8 cellular contexts compared by ENCODE assay signal in genomic region chr15:99100245-99101173, GRCh38. TPM values are rescaled to one million over a fixed set of nuclear protein-coding genes. Genes with fewer than 3 reads are reported as not detected.
DNase-seq lines count a peak whose midpoint lies in the region; ATAC-seq and TF ChIP-seq lines count a peak whose summit lies in the region.

No MANE protein-coding gene starts in this region.

- H3K27me3 ChIP-seq in WERI-Rb-1 (ENCODE audit: insufficient read depth, low read depth, severe bottlenecking) (peaks cover 7% of the 10 kb centered on the region), left lung (peaks cover 8 to 71% of the 10 kb centered on the region in 2 donors)
- peaks cover 11% of the 10 kb centered on the region for H3K27me3 ChIP-seq in effector memory CD4-positive, alpha-beta T cell (replicated peaks; ENCODE audit: control insufficient read depth, insufficient read depth, low read length, poor library complexity, severe bottlenecking)

- H3K36me3 ChIP-seq in WERI-Rb-1 (no peaks in the 10 kb centered on the region), left lung (no peaks in the 10 kb centered on the region)
- H3K36me3 ChIP-seq in effector memory CD4-positive, alpha-beta T cell (ENCODE audit: control insufficient read depth, insufficient read depth, low read length): no peaks in the 10 kb centered on the region

- in situ Hi-C loops in Caki2 (cut with HindIII; ENCODE audit: low pct_unique_long_range_greater_than_20kb, low sequenced_read_pairs): no loop called here

- intact Hi-C loops in left lung (cut with DNase I): loop anchor here in 1 of 2 donors (2.0 kb wide), 1 partner anchor 112 kb away; no protein-coding TSS in a partner anchor

- peak; percentile 73 for ATAC-seq in left lung

- DNase-seq in Caki2 (ENCODE audit: low read depth) (peak; percentile 61), GOT3 (lab: John Stamatoyannopoulos, UW) (peak; percentile 45), NCI-H2081 treated with DMSO at 0.1 percent for 48 hours (lab: John Stamatoyannopoulos, UW) (peak; percentile 53), WERI-Rb-1 (peak; percentile 85), ecto neural progenitor cell (ENCODE audit: low spot score) (peak; percentile 88), left lung (peak; percentile 73 to 90)
- peak; percentile 39 to 48 for DNase-seq in stimulated activated CD4-positive, alpha-beta T cell treated with anti-CD3 and anti-CD28 coated beads, Interleukin-4, amount 100 ng/mL, for 48 hours (ENCODE audit: low read depth in 2 of 2)
- no peak for DNase-seq in effector memory CD4-positive, alpha-beta T cell

- H3K9me3 ChIP-seq in WERI-Rb-1 (ENCODE audit: severe bottlenecking) (no peaks in the 10 kb centered on the region), left lung (no peaks in the 10 kb centered on the region)
- H3K9me3 ChIP-seq in effector memory CD4-positive, alpha-beta T cell (ENCODE audit: control insufficient read depth, low read length): no peaks in the 10 kb centered on the region

- TF ChIP-seq CTCF in WERI-Rb-1 (IDR thresholded peaks at IDR 0.05; ENCODE audit: low read depth, low read length) (peak; percentile 89), left lung (IDR thresholded peaks at IDR 0.05) (peak; percentile 63 to 64)

- H3K4me3 ChIP-seq in WERI-Rb-1 (ENCODE audit: low read depth, low read length) (peak overlapping the region; percentile 53), left lung (peak overlapping the region in 1 of 2 donors; percentile 16)
- H3K4me3 ChIP-seq in effector memory CD4-positive, alpha-beta T cell (ENCODE audit: insufficient read depth, low read depth, low read length, poor library complexity, severe bottlenecking): no peak overlapping the region

- peaks cover 6 to 13% of the 10 kb centered on the region in 2 donors for H3K4me1 ChIP-seq in left lung
- H3K4me1 ChIP-seq in effector memory CD4-positive, alpha-beta T cell (ENCODE audit: control insufficient read depth, insufficient read depth, low read length, poor library complexity, severe bottlenecking): no peaks in the 10 kb centered on the region

- H3K27ac ChIP-seq in WERI-Rb-1 (no peak overlapping the region), left lung (no peak overlapping the region)
- H3K27ac ChIP-seq in effector memory CD4-positive, alpha-beta T cell (ENCODE audit: insufficient read depth, low read length, poor library complexity, severe bottlenecking): no peak overlapping the region

RNA-seq across cellular contexts. Expression of gene SYNM, which starts 4.4 kb away (rescaled TPM):
- total RNA-seq in Caki2 (2014; rRNA removed; shearing (Covaris generic); ENCODE audit: low replicate concordance): 7.3 and 8.3 TPM in 2 replicates
- total RNA-seq in left lung: 10 to 100 TPM; 15.3 to 17.6 TPM

Comparison
In these comparisons a context has a peak if more than half of its experiments do, and no peak if none do; other contexts are left out.
1. DNase-seq: peak in Caki2 (single experiment), GOT3 (single experiment), NCI-H2081 treated with DMSO at 0.1 percent for 48 hours (single experiment), WERI-Rb-1 (single experiment), ecto neural progenitor cell (single experiment), left lung (2 of 2) and stimulated activated CD4-positive, alpha-beta T cell treated with anti-CD3 and anti-CD28 coated beads, Interleukin-4, amount 100 ng/mL, for 48 hours (2 of 2); none in effector memory CD4-positive, alpha-beta T cell (0 of 3).